Comparison of ENCODE assay signal across 17 cellular contexts in genomic region chr5:180366303-180366702, GRCh38. TPM values are rescaled to one million over a fixed set of nuclear protein-coding genes. Genes with fewer than 3 reads are reported as not detected.
DNase-seq lines count a peak whose midpoint lies in the region; ATAC-seq and TF ChIP-seq lines count a peak whose summit lies in the region.
"Had no signal": no experiment of that assay in that cellular context is flagged by ENCODE, and none has a peak within 500 bp of the region (broad histone marks: within the 10 kb centered on the region; RNA-seq: fewer than 3 reads in every experiment).

No MANE protein-coding gene starts in this region.

- H3K9me3 Mint-ChIP-seq in Caco-2 (ENCODE audit: unreplicated experiment) = no peaks in the 10 kb centered on the region
- H3K9me3 Mint-ChIP-seq: activated naive CD8-positive, alpha-beta T cell treated with anti-CD3 and anti-CD28 coated beads, Interleukin-2, amount 10 ng/mL, durations not matched to agents 7 days and 5 days; memory B cell had no signal

- H3K4me1 ChIP-seq in adipocyte (ENCODE audit: control insufficient read depth, insufficient read depth, low read length) (peaks cover 3% of the 10 kb centered on the region), body of pancreas (no peaks in the 10 kb centered on the region), Caco-2 (no peaks in the 10 kb centered on the region), spleen (no peaks in the 10 kb centered on the region)
- H3K4me1 ChIP-seq: BLaER1 had no signal

- no peak for TF ChIP-seq CTCF in body of pancreas (IDR thresholded peaks at IDR 0.05)
- TF ChIP-seq CTCF in Caco-2 (IDR thresholded peaks at IDR 0.05; ENCODE audit: insufficient read depth in 1 of 2, low read depth in 1 of 2, low read length in 1 of 2, severe bottlenecking in 1 of 2, unreplicated experiment in 1 of 2) = no peak
- no peak for TF ChIP-seq CTCF in spleen (IDR thresholded peaks at IDR 0.05 in 8 of 11, conservative IDR thresholded peaks at IDR 0.05 in 3 of 11)

- no peaks in the 10 kb centered on the region for H3K4me1 Mint-ChIP-seq in Caco-2 (ENCODE audit: low read depth, unreplicated experiment)
- H3K4me1 Mint-ChIP-seq: activated naive CD8-positive, alpha-beta T cell treated with anti-CD3 and anti-CD28 coated beads, Interleukin-2, amount 10 ng/mL, durations not matched to agents 7 days and 5 days; memory B cell had no signal

- H3K36me3 ChIP-seq in adipocyte (ENCODE audit: control insufficient read depth, insufficient read depth, low read length, severe bottlenecking) (no peaks in the 10 kb centered on the region), body of pancreas (replicated peaks in 1 of 2; ENCODE audit: insufficient read depth in 1 of 2, low read depth in 2 of 2) (no peaks in the 10 kb centered on the region), Caco-2 (ENCODE audit: control insufficient read depth, insufficient read depth, low read length) (no peaks in the 10 kb centered on the region), spleen (no peaks in the 10 kb centered on the region)
- H3K36me3 ChIP-seq: BLaER1 had no signal

- no peak overlapping the region for H3K4me3 ChIP-seq in adipocyte (ENCODE audit: low read length)
- no peak overlapping the region for H3K4me3 ChIP-seq in body of pancreas
- H3K4me3 ChIP-seq in Caco-2 (ENCODE audit: low read depth, low read length) = no peak overlapping the region
- no peak overlapping the region for H3K4me3 ChIP-seq in spleen
- H3K4me3 ChIP-seq: BLaER1, GM12878 had no signal

- H3K27me3 Mint-ChIP-seq in Caco-2 (ENCODE audit: insufficient read depth, unreplicated experiment) = no peaks in the 10 kb centered on the region
- H3K27me3 Mint-ChIP-seq: activated naive CD8-positive, alpha-beta T cell treated with anti-CD3 and anti-CD28 coated beads, Interleukin-2, amount 10 ng/mL, durations not matched to agents 7 days and 5 days had no signal

- POLR2A ChIA-PET in Caco-2 (lab: Charles Lee) = no interaction called here

- BruUV-seq in Caco-2 (replicated peaks; lab: Mats Ljungman, UMichigan) = no TSS peak

- no peak overlapping the region for H3K4me3 Mint-ChIP-seq in Caco-2 (ENCODE audit: unreplicated experiment)
- H3K4me3 Mint-ChIP-seq: activated naive CD8-positive, alpha-beta T cell treated with anti-CD3 and anti-CD28 coated beads, Interleukin-2, amount 10 ng/mL, durations not matched to agents 7 days and 5 days; memory B cell had no signal

- intact Hi-C loops in posterior cingulate gyrus (cut with DNase I) (loop anchor here (5.0 kb wide), 1 partner anchor 74 kb away; the partner anchor contains the start of gene MAPK9), body of pancreas (cut with DNase I) (no loop called here), Caco-2 (cut with micrococcal nuclease; ENCODE audit: unreplicated experiment) (no loop called here), spleen (cut with DNase I; ENCODE audit: low total_unique reads) (no loop called here)

- TF ChIP-seq POLR2A in body of pancreas (IDR thresholded peaks at IDR 0.05) (no peak), spleen (IDR thresholded peaks at IDR 0.05) (no peak)

- no peaks in the 10 kb centered on the region for H3K36me3 Mint-ChIP-seq in Caco-2 (ENCODE audit: insufficient read depth, unreplicated experiment)
- H3K36me3 Mint-ChIP-seq: activated naive CD8-positive, alpha-beta T cell treated with anti-CD3 and anti-CD28 coated beads, Interleukin-2, amount 10 ng/mL, durations not matched to agents 7 days and 5 days; memory B cell had no signal

- DNase-seq in GM03348 (ENCODE audit: low spot score) = peak; percentile 56
- peak; percentile 14 for DNase-seq in adipocyte (ENCODE audit: low read depth)
- peak; percentile 91 for DNase-seq in fibroblast of gingiva (ENCODE audit: low read depth)
- peak; percentile 52 to 95 (median 72) for DNase-seq in posterior cingulate gyrus
- no peak for DNase-seq in NCI-H1092 treated with DMSO at 0.1 percent for 48 hours (lab: John Stamatoyannopoulos, UW)
- no peak for DNase-seq in body of pancreas
- no peak for DNase-seq in Caco-2
- DNase-seq in spleen = no peak
- DNase-seq: activated CD4-positive, alpha-beta T cell treated with anti-CD3 and anti-CD28 coated beads for 48 hours; activated naive CD8-positive, alpha-beta T cell treated with anti-CD3 and anti-CD28 coated beads, Interleukin-2, amount 10 ng/mL, durations not matched to agents 7 days and 5 days; DND-41; NCI-H2081; NCI-H82; SHP77 had no signal

- CTCF ChIA-PET in Caco-2 (lab: Charles Lee) = no interaction called here

- no peak for ATAC-seq in body of pancreas
- ATAC-seq: GM12878 had no signal

- H3K27ac ChIP-seq in body of pancreas = no peak overlapping the region
- H3K27ac ChIP-seq in spleen = no peak overlapping the region
- H3K27ac ChIP-seq: BLaER1 had no signal

- WGBS in body of pancreas, 2 donors = 68 to 71% methylated on average over 11 of the region's 11 CpGs
- WGBS in spleen, 5 donors = 60 to 71% (median 66%) methylated on average over 11 of the region's 11 CpGs

- no peak overlapping the region for H3K27ac Mint-ChIP-seq in Caco-2 (ENCODE audit: unreplicated experiment)
- H3K27ac Mint-ChIP-seq: activated naive CD8-positive, alpha-beta T cell treated with anti-CD3 and anti-CD28 coated beads, Interleukin-2, amount 10 ng/mL, durations not matched to agents 7 days and 5 days; memory B cell had no signal

- H3K9me3 ChIP-seq in adipocyte (ENCODE audit: control insufficient read depth, low read length) (no peaks in the 10 kb centered on the region), body of pancreas (no peaks in the 10 kb centered on the region), Caco-2 (no peaks in the 10 kb centered on the region), spleen (no peaks in the 10 kb centered on the region)
- H3K9me3 ChIP-seq: BLaER1 had no signal

- H3K27me3 ChIP-seq in adipocyte (replicated peaks; ENCODE audit: control insufficient read depth, insufficient read depth, low read length) = peaks cover 2% of the 10 kb centered on the region
- no peaks in the 10 kb centered on the region for H3K27me3 ChIP-seq in body of pancreas
- no peaks in the 10 kb centered on the region for H3K27me3 ChIP-seq in Caco-2 (replicated peaks; ENCODE audit: control insufficient read depth, insufficient read depth, low read length)
- peaks cover 0 to 5% (median 0%) of the 10 kb centered on the region in 7 donors for H3K27me3 ChIP-seq in spleen (replicated peaks in 1 of 7)
- H3K27me3 ChIP-seq: BLaER1 had no signal

- H3K9ac ChIP-seq in adipocyte (ENCODE audit: low read length) = no peak overlapping the region
- H3K9ac ChIP-seq: BLaER1 had no signal

RNA-seq across cellular contexts. Expression of gene GFPT2, which starts 13.2 kb away (rescaled TPM):
- total RNA-seq in body of pancreas (10 to 100 TPM in 1 of 2 donors, 1 to 10 TPM in 1; 3.9 to 17.5 TPM), Caco-2 (2022) (0.72 and 1.6 TPM in 2 replicates), spleen (1 to 10 TPM; 1.2 to 4.7 (median 2.0) TPM)
- polyA plus RNA-seq in spleen = 1 to 10 TPM; 1.2 to 1.5 (median 1.5) TPM

Comparison
In these comparisons a context has a peak if more than half of its experiments do, and no peak if none do; other contexts are left out.
1. DNase-seq: peak in GM03348 (single experiment), adipocyte (single experiment), fibroblast of gingiva (single experiment) and posterior cingulate gyrus (10 of 10); none in NCI-H1092 treated with DMSO at 0.1 percent for 48 hours (single experiment), body of pancreas (0 of 4), Caco-2 (0 of 2) and spleen (single experiment).